In the genomic region with DNA sequence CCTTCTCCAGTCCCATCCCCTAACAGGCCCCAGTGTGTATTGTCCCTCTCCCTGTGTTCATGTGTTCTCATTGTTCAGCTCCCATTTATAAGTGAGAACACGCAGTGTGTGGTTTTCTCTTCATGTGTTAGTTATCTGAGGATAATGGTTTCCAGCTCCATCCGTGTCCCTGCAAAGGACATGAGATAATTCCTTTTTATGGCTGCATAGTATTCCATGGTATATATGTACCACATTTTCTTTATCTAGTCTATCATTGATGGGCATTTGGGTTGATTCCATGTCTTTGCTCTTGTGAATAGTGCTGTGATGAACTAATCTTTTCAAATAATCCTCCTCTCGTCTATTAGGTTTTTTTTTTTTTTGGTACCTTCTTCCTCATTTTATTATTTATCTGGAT, we compare ENCODE assay signal across 2 cellular contexts. TPM values are rescaled to one million over a fixed set of nuclear protein-coding genes. Genes with fewer than 3 reads are reported as not detected.
"Had no signal": no experiment of that assay in that cellular context is flagged by ENCODE, and none has a peak within 500 bp of the region (broad histone marks: within the 10 kb centered on the region; RNA-seq: fewer than 3 reads in every experiment).

No MANE protein-coding gene starts in this region.

RNA-seq across cellular contexts. Expression of a gene that starts 25.9 kb away (rescaled TPM):
- total RNA-seq: osteocyte, smooth muscle cell had no signal
- polyA plus RNA-seq: smooth muscle cell had no signal
